ENCODE assay signal across 1 cellular context in the genomic region with DNA sequence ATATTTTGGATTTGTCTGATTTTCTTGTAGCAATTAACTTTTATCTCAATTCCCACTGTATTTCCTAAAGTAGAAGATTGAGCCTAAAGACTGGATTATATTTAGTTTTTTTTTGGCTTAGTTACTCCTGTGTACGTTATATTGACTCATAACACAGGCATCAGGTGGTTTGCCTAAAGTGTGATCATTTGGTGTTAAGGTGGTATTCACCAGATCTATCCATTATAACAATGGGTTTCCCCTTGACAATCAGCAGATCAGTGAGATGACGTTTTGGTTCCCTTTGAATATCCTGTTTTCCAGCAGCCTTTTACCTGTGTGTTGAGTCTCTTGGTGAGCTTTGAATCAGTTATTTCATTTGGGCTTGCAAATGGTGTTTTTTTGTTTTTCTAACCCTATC.
TF ChIP-seq lines count a peak whose summit lies in the region.

No MANE protein-coding gene starts in this region.

TF ChIP-seq in GM12878, 131 proteins besides CTCF, POLR2A, EP300 and RAD21:
- TF ChIP-seq STAT3 (IDR thresholded peaks at IDR 0.05; ENCODE audit: low read depth, low read length) (0 out of 2 replicates have a peak, but pooled peaks have one; percentile 28), IKZF1 (conservative IDR thresholded peaks at IDR 0.05) (0 out of 2 replicates have a peak, but pooled peaks have one; percentile 38), JUNB (IDR thresholded peaks at IDR 0.05) (0 out of 2 replicates have a peak, but pooled peaks have one; percentile 63), IKZF2 (IDR thresholded peaks at IDR 0.05) (peak; percentile 53 to 78; a peak in 3 of 4 replicates), CBFB (IDR thresholded peaks at IDR 0.05; ENCODE audit: low read depth) (no peak), RAD51 (IDR thresholded peaks at IDR 0.05) (peak; percentile 68; the same call in 1 of the 2 replicates), ATF7 (IDR thresholded peaks at IDR 0.05; ENCODE audit: low read depth) (peak; percentile 37; the same call in 1 of the 2 replicates), RUNX3 (IDR thresholded peaks at IDR 0.05; ENCODE audit: low read length) (peak; percentile 43; the same call in 1 of the 2 replicates), SREBF2 (IDR thresholded peaks at IDR 0.05; ENCODE audit: low read length) (no peak), MTA2 (IDR thresholded peaks at IDR 0.05; ENCODE audit: low read depth) (peak; percentile 61; the same call in 1 of the 2 replicates), CREM (IDR thresholded peaks at IDR 0.05; ENCODE audit: low read depth) (0 out of 2 replicates have a peak, but pooled peaks have one; percentile 11)
